ENCODE assay signal across 9 cellular contexts in the genomic region with DNA sequence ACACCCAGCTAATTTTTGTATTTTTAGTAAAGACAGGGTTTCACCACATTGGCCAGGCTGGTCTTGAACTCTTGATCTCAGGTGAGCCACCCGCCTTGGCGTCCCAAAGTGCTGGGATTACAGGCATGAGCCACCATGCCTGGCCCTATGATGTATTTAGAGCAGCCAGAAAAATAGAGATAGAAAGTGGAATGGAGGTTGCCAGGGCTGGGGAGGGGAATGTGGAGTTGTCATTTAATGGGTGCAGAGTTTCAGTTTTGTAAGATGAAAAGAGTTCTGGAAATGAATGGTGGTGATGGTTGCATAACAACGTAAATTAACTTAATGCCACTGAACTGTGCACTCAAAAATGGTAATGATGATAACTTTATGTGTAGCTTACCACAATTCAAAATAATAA.
"Had no signal": no experiment of that assay in that cellular context is flagged by ENCODE, and none has a peak within 500 bp of the region (broad histone marks: within the 10 kb centered on the region; RNA-seq: fewer than 3 reads in every experiment).

No MANE protein-coding gene starts in this region.

- H3K4me3 ChIP-seq: GM23248, GM23338, HAP-1 had no signal

- DNase-seq: GM23248, GOT3, H7, H9, HCEC 1CT, HFFc6 had no signal

- H3K4me1 Mint-ChIP-seq: GM23338, H9 had no signal

- ATAC-seq: GM23338, HCT116 had no signal

- H3K9me3 Mint-ChIP-seq: GM23338, H9, HFFc6 had no signal

- H3K4me3 Mint-ChIP-seq: GM23338, H9, HFFc6 had no signal

- H3K27ac Mint-ChIP-seq: GM23338, H9, HFFc6 had no signal
